In genomic region chr16:20137194-20137593, GRCh38 we compare ENCODE assay signal across 17 cellular contexts.
DNase-seq lines count a peak whose midpoint lies in the region; ATAC-seq and TF ChIP-seq lines count a peak whose summit lies in the region.
"Had no signal": no experiment of that assay in that cellular context is flagged by ENCODE, and none has a peak within 500 bp of the region (broad histone marks: within the 10 kb centered on the region; RNA-seq: fewer than 3 reads in every experiment).

No MANE protein-coding gene starts in this region.

- no peaks in the 10 kb centered on the region for H3K36me3 ChIP-seq in lower lobe of right lung

- no peaks in the 10 kb centered on the region for H3K4me1 ChIP-seq in lower lobe of right lung
- H3K4me1 ChIP-seq: A549 had no signal

- no peak overlapping the region for H3K27ac ChIP-seq in lower lobe of right lung
- H3K27ac ChIP-seq: A549, GM23248 had no signal

- H3K9me3 ChIP-seq in lower lobe of right lung, result no peaks in the 10 kb centered on the region
- H3K9me3 ChIP-seq: A549 had no signal

- H3K4me3 ChIP-seq in epithelial cell of esophagus (ENCODE audit: low read length) (no peak overlapping the region), lower lobe of right lung (no peak overlapping the region)
- H3K4me3 ChIP-seq: A549, GM23248 had no signal

- DNase-seq in ACHN (peak; percentile 75), RKO (ENCODE audit: low spot score) (peak; percentile 14), epithelial cell of esophagus (ENCODE audit: low read depth) (peak; percentile 13), kidney tubule cell (ENCODE audit: low spot score) (peak; percentile 30), NCI-H1694 (lab: John Stamatoyannopoulos, UW) (no peak), lower lobe of right lung (no peak)
- DNase-seq: 8988T; C1 segment of cervical spinal cord; Calu3; CD4-positive, alpha-beta memory T cell; COR-L47; DND-41; GM23248; H9 had no signal

- intact Hi-C loops in lower lobe of right lung (cut with DNase I), result no loop called here

- H3K27me3 ChIP-seq in lower lobe of right lung (ENCODE audit: low read depth), result no peaks in the 10 kb centered on the region

- in situ Hi-C loops in ACHN (cut with HindIII; ENCODE audit: low pct_ligation_motif_present, low pct_unique_long_range_greater_than_20kb, low sequenced_read_pairs), result no loop called here

- no peak for ATAC-seq in GM18498 (IDR thresholded peaks at IDR 0.05; ENCODE audit: unreplicated experiment)
- ATAC-seq in lower lobe of right lung, result no peak
- ATAC-seq: A549, HCT116 had no signal

- TF ChIP-seq CTCF in epithelial cell of esophagus (IDR thresholded peaks at IDR 0.05; ENCODE audit: insufficient read depth, low read depth, low read length, missing control alignments) (no peak), lower lobe of right lung (IDR thresholded peaks at IDR 0.05) (no peak)

Comparison
In these comparisons a context has a peak if more than half of its experiments do, and no peak if none do; other contexts are left out.
1. DNase-seq: peak in ACHN (single experiment), RKO (single experiment), epithelial cell of esophagus (single experiment) and kidney tubule cell (single experiment); none in NCI-H1694 (single experiment) and lower lobe of right lung (single experiment).